ENCODE assay signal across 8 cellular contexts in the genomic region with DNA sequence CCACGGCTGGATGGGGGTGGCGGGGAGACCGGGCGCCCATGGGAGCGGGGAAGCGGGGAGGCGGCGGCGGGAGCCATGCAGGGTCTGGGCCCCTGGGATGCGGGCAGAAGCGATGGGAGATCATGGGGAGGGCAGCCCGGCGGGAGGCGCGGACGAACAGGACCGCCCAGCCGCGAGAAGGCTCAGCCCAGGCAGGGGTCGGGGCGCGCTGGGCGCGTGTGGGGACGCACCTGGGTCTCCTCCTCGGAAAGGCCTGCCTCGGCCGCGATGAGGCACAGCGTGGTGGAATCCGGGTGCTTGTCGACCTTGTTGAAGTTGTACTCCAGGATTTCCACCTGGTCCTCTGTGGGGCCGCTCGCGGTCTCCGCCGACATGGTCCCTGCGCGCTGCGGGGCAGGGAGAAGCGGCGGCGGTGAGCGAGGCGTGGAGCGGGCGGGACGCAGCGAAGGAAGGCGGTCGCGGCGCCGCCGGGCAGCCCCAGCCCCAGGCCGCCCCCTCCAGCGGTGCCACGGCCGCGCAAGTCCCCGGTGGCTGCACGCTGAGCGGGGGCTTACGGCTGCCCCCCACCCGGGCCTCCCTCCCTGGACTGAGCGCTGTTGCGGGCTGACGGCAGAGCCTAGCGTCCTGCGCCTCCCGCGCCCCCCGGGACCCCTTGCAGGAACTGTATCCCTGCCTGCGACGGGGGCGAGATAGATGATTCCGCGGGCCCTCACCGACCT. TPM values are rescaled to one million over a fixed set of nuclear protein-coding genes. Genes with fewer than 3 reads are reported as not detected.
DNase-seq lines count a peak whose midpoint lies in the region; ATAC-seq and TF ChIP-seq lines count a peak whose summit lies in the region.

No MANE protein-coding gene starts in this region.

- H3K9ac ChIP-seq in SK-N-MC (ENCODE audit: insufficient read length), result no peak overlapping the region

- 1% methylated on average over 24 of the region's 79 CpGs for WGBS in right lobe of liver (ENCODE audit: insufficient coverage, low coverage, low lambda C conversion rate, missing lambda C conversion rate)

- H3K27me3 ChIP-seq in GM06990 (replicated peaks; ENCODE audit: control insufficient read depth, insufficient read depth, low read length) (peaks cover 1% of the 10 kb centered on the region; the same call in 1 of the 2 replicates), right lobe of liver (no peaks in the 10 kb centered on the region)

- no peak for TF ChIP-seq POLR2A in right lobe of liver (IDR thresholded peaks at IDR 0.05)

- H3K4me3 ChIP-seq in GM06990 (replicated peaks; ENCODE audit: low read depth, low read length), result peak overlapping the region; percentile 38
- peak overlapping the region; percentile 71 for H3K4me3 ChIP-seq in SK-N-MC
- peak overlapping the region; percentile 23 to 42 (median 26) for H3K4me3 ChIP-seq in right lobe of liver

- no peaks in the 10 kb centered on the region for H3K9me3 Mint-ChIP-seq in chondrocyte (ENCODE audit: low read depth)
- H3K9me3 Mint-ChIP-seq in stimulated activated naive B cell treated with anti-CD40 and anti-IgM and Interleukin-4, amounts not matched to agents 10 μg/mL and 1 μg/mL and 100 μg/mL, for 72 hours, result no peaks in the 10 kb centered on the region

- peak; percentile 11 for DNase-seq in GM06990 (ENCODE audit: extremely low read depth, insufficient read length)
- DNase-seq in SK-N-MC (ENCODE audit: low read depth, low spot score), result no peak
- DNase-seq in chondrocyte (ENCODE audit: low spot score), result no peak
- DNase-seq in right lobe of liver, result peak in 1 of 3 donors; percentile 23
- peak; percentile 5 for DNase-seq in stimulated activated naive B cell treated with anti-CD40 and anti-IgM and Interleukin-4, amounts not matched to agents 10 μg/mL and 1 μg/mL and 100 μg/mL, for 72 hours
- no peak for DNase-seq in KG1 (lab: John Stamatoyannopoulos, UW)
- DNase-seq in Kasumi-1 (lab: John Stamatoyannopoulos, UW), result no peak

- H3K4me1 ChIP-seq in right lobe of liver, result peaks cover 0 to 6% (median 0%) of the 10 kb centered on the region in 4 donors

- ATAC-seq in right lobe of liver, result peak; percentile 13 to 44 (median 34)
- ATAC-seq in stimulated activated naive B cell treated with anti-CD40 and anti-IgM and Interleukin-4, amounts not matched to agents 10 μg/mL and 1 μg/mL and 100 μg/mL, for 72 hours (replicated peaks), result peak; percentile 53 to 59
- ATAC-seq in GM21786 (IDR thresholded peaks at IDR 0.05; ENCODE audit: unreplicated experiment), result no peak

- H3K36me3 ChIP-seq in GM06990 (ENCODE audit: control insufficient read depth, insufficient read depth, low read length) (no peaks in the 10 kb centered on the region), SK-N-MC (ENCODE audit: insufficient read depth, low read length) (no peaks in the 10 kb centered on the region), right lobe of liver (no peaks in the 10 kb centered on the region)

- H3K9me3 ChIP-seq in SK-N-MC (ENCODE audit: low read depth, low read length), result no peaks in the 10 kb centered on the region
- no peaks in the 10 kb centered on the region for H3K9me3 ChIP-seq in right lobe of liver

- H3K27ac ChIP-seq in SK-N-MC, result no peak overlapping the region
- H3K27ac ChIP-seq in right lobe of liver, result no peak overlapping the region

- H3K4me3 Mint-ChIP-seq in chondrocyte (ENCODE audit: unreplicated experiment), result peak overlapping the region; percentile 79
- H3K4me3 Mint-ChIP-seq in stimulated activated naive B cell treated with anti-CD40 and anti-IgM and Interleukin-4, amounts not matched to agents 10 μg/mL and 1 μg/mL and 100 μg/mL, for 72 hours, result peak overlapping the region; percentile 94

- H3K27ac Mint-ChIP-seq in chondrocyte (ENCODE audit: unreplicated experiment), result no peak overlapping the region
- H3K27ac Mint-ChIP-seq in stimulated activated naive B cell treated with anti-CD40 and anti-IgM and Interleukin-4, amounts not matched to agents 10 μg/mL and 1 μg/mL and 100 μg/mL, for 72 hours, result peak overlapping the region; percentile 93

- peaks cover 36% of the 10 kb centered on the region for H3K4me1 Mint-ChIP-seq in chondrocyte (ENCODE audit: low read depth)
- peaks cover 39 to 46% of the 10 kb centered on the region in 2 donors for H3K4me1 Mint-ChIP-seq in stimulated activated naive B cell treated with anti-CD40 and anti-IgM and Interleukin-4, amounts not matched to agents 10 μg/mL and 1 μg/mL and 100 μg/mL, for 72 hours

- intact Hi-C loops in right lobe of liver (cut with DNase I), result no loop called here

- TF ChIP-seq CTCF in GM06990 (IDR thresholded peaks at IDR 0.05; ENCODE audit: insufficient read depth, low read length, poor library complexity, severe bottlenecking) (no peak), chondrocyte (IDR thresholded peaks at IDR 0.05) (no peak), right lobe of liver (IDR thresholded peaks at IDR 0.05) (no peak)

- H3K27me3 Mint-ChIP-seq in chondrocyte (ENCODE audit: low read depth), result peaks cover 47% of the 10 kb centered on the region
- peaks cover 16 to 25% of the 10 kb centered on the region in 2 donors for H3K27me3 Mint-ChIP-seq in stimulated activated naive B cell treated with anti-CD40 and anti-IgM and Interleukin-4, amounts not matched to agents 10 μg/mL and 1 μg/mL and 100 μg/mL, for 72 hours

- H3K36me3 Mint-ChIP-seq in chondrocyte (ENCODE audit: low read depth), result peaks cover 1% of the 10 kb centered on the region
- H3K36me3 Mint-ChIP-seq in stimulated activated naive B cell treated with anti-CD40 and anti-IgM and Interleukin-4, amounts not matched to agents 10 μg/mL and 1 μg/mL and 100 μg/mL, for 72 hours, result no peaks in the 10 kb centered on the region

RNA-seq across cellular contexts. Expression of a gene that starts 25.3 kb away (rescaled TPM):
- total RNA-seq in chondrocyte (2.0 to 2.7 TPM in 2 of 3 replicates, not detected in the other), right lobe of liver (under 1 TPM in 3 of 6 experiments, not detected in 3; 0.27 to 0.80 (median 0.42) TPM)

Comparison
In these comparisons a context has a peak if more than half of its experiments do, and no peak if none do; other contexts are left out.
1. DNase-seq: peak in GM06990 (single experiment) and stimulated activated naive B cell treated with anti-CD40 and anti-IgM and Interleukin-4, amounts not matched to agents 10 μg/mL and 1 μg/mL and 100 μg/mL, for 72 hours (single experiment); none in SK-N-MC (single experiment), chondrocyte (single experiment), KG1 (single experiment) and Kasumi-1 (0 of 2).
2. Peak in every context shown above with its lines, with median percentiles within 50 percentile points of each other: H3K4me3 ChIP-seq.